ENCODE assay signal across 17 cellular contexts in the genomic region with DNA sequence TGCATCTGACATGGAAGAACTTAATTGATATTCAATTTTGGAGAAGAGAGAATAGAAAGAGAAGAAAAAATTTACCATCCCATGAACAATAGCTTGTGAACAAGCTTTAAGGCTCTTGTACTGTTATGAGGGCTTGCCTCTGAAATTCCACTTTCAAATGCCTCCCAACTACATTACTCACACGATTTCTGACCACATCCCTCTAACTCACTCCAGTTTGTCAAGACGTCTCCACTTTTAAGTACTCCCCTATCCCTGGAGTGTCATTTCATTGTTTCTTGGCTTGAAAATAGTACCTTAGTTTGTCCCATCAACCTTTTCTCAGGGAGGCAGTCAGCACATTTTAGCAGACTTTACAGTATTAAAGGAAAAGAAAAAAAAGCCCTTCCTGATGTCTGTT.
DNase-seq lines count a peak whose midpoint lies in the region; ATAC-seq and TF ChIP-seq lines count a peak whose summit lies in the region.
"Had no signal": no experiment of that assay in that cellular context is flagged by ENCODE, and none has a peak within 500 bp of the region (broad histone marks: within the 10 kb centered on the region; RNA-seq: fewer than 3 reads in every experiment).

No MANE protein-coding gene starts in this region.

- DNase-seq in AG10803 (ENCODE audit: low read depth) (peak; percentile 90), RPMI7951 (ENCODE audit: low read depth) (peak; percentile 85), endothelial cell (ENCODE audit: low spot score) (no peak), nephron progenitor cell (no peak), SKM-1 (lab: John Stamatoyannopoulos, UW; ENCODE audit: unreplicated experiment) (no peak), 8988T (no peak), COR-L47 (lab: John Stamatoyannopoulos, UW) (no peak)
- DNase-seq: ACHN; activated B cell treated with CpG ODN at 0.5 μM for 24 hours; activated naive CD4-positive, alpha-beta T cell treated with Interleukin-2 at 50 U/mL for 16 hours; Calu3; natural killer cell; NCI-H1417 treated with DMSO at 0.1 percent for 48 hours; OCI-M1; stimulated activated CD4-positive, alpha-beta T cell treated with anti-CD3 and anti-CD28 coated beads, Interleukin-4, amount 100 ng/mL, for 24 hours; upper lobe of left lung had no signal

- H3K9me3 Mint-ChIP-seq in endothelial cell (ENCODE audit: unreplicated experiment) = no peaks in the 10 kb centered on the region
- peaks cover 21% of the 10 kb centered on the region for H3K9me3 Mint-ChIP-seq in nephron progenitor cell
- H3K9me3 Mint-ChIP-seq: natural killer cell had no signal

- H3K36me3 Mint-ChIP-seq in endothelial cell (ENCODE audit: low read depth, unreplicated experiment) (no peaks in the 10 kb centered on the region), nephron progenitor cell (ENCODE audit: low read depth) (peaks cover 5% of the 10 kb centered on the region)
- H3K36me3 Mint-ChIP-seq: natural killer cell had no signal

- H3K27ac Mint-ChIP-seq in endothelial cell (ENCODE audit: unreplicated experiment) (peak overlapping the region; percentile 95), nephron progenitor cell (peak overlapping the region; percentile 58)
- H3K27ac Mint-ChIP-seq: activated B cell treated with CpG ODN at 0.5 μM for 24 hours, natural killer cell had no signal

- TF ChIP-seq CTCF in AG10803 (conservative IDR thresholded peaks at IDR 0.05; ENCODE audit: low read length) (no peak), endothelial cell (IDR thresholded peaks at IDR 0.05; ENCODE audit: unreplicated experiment) (no peak), nephron progenitor cell (IDR thresholded peaks at IDR 0.05) (no peak)

- ATAC-seq in HG03571 (IDR thresholded peaks at IDR 0.05; ENCODE audit: unreplicated experiment) = no peak
- ATAC-seq: natural killer cell had no signal

- H3K4me3 Mint-ChIP-seq in endothelial cell (ENCODE audit: unreplicated experiment) = no peak overlapping the region
- no peak overlapping the region for H3K4me3 Mint-ChIP-seq in nephron progenitor cell
- H3K4me3 Mint-ChIP-seq: activated B cell treated with CpG ODN at 0.5 μM for 24 hours, natural killer cell had no signal

- H3K27me3 Mint-ChIP-seq in endothelial cell (ENCODE audit: unreplicated experiment) (no peaks in the 10 kb centered on the region), nephron progenitor cell (ENCODE audit: low read depth, poor library complexity) (no peaks in the 10 kb centered on the region)
- H3K27me3 Mint-ChIP-seq: activated B cell treated with CpG ODN at 0.5 μM for 24 hours had no signal

- H3K4me1 Mint-ChIP-seq in endothelial cell (ENCODE audit: unreplicated experiment) (peaks cover 30% of the 10 kb centered on the region), nephron progenitor cell (peaks cover 29% of the 10 kb centered on the region)
- H3K4me1 Mint-ChIP-seq: activated B cell treated with CpG ODN at 0.5 μM for 24 hours had no signal

- H3K4me3 ChIP-seq in AG10803 (ENCODE audit: low read length) = no peak overlapping the region
- H3K4me3 ChIP-seq: upper lobe of left lung had no signal

Comparison
In these comparisons a context has a peak if more than half of its experiments do, and no peak if none do; other contexts are left out.
1. DNase-seq: peak in AG10803 (single experiment) and RPMI7951 (single experiment); none in endothelial cell (single experiment), nephron progenitor cell (single experiment), SKM-1 (single experiment), 8988T (single experiment) and COR-L47 (single experiment).